27 cellular contexts compared by ENCODE assay signal in genomic region chr3:106169351-106169750, GRCh38.
"Had no signal": no experiment of that assay in that cellular context is flagged by ENCODE, and none has a peak within 500 bp of the region (broad histone marks: within the 10 kb centered on the region; RNA-seq: fewer than 3 reads in every experiment).

No MANE protein-coding gene starts in this region.

- H3K36me3 ChIP-seq: ascending aorta, breast epithelium, cardiac muscle cell, colonic mucosa, esophagus muscularis mucosa, gastrocnemius medialis, heart left ventricle had no signal

- DNase-seq: activated CD4-positive, alpha-beta T cell treated with anti-CD3 and anti-CD28 coated beads for 48 hours; activated CD4-positive, alpha-beta T cell treated with anti-CD3 and anti-CD28 coated beads, Interleukin-2, amount 50 U/mL, for 1 hour; activated CD4-positive, alpha-beta T cell treated with anti-CD3 and anti-CD28 coated beads, Interleukin-2, amount 50 U/mL, for 48 hours; activated CD8-positive, alpha-beta memory T cell treated with anti-CD3 and anti-CD28 coated beads for 24 hours; activated CD8-positive, alpha-beta T cell treated with anti-CD3 and anti-CD28 coated beads for 36 hours; activated gamma-delta T cell; activated naive CD4-positive, alpha-beta T cell; activated naive CD4-positive, alpha-beta T cell treated with anti-CD3 and anti-CD28 coated beads, Interleukin-2, amount 10 ng/mL, durations not matched to agents 7 days and 5 days; activated naive CD8-positive, alpha-beta T cell treated with anti-CD3 and anti-CD28 coated beads, Interleukin-2, amount 10 ng/mL, durations not matched to agents 7 days and 5 days; activated T-cell treated with anti-CD3 and anti-CD28 coated beads, Interleukin-2, amount 50 U/mL, for 72 hours; central memory CD4-positive, alpha-beta T cell; cerebellar nuclear complex; colonic mucosa; effector CD8-positive, alpha-beta T cell; gastrocnemius medialis; glutamatergic neuron; heart left ventricle; T-helper 2 cell had no signal

- H3K4me3 ChIP-seq: ascending aorta, breast epithelium, cardiac muscle cell, colonic mucosa, esophagus muscularis mucosa, gastrocnemius medialis, heart left ventricle had no signal

- H3K9me3 ChIP-seq: ascending aorta, breast epithelium, colonic mucosa, esophagus muscularis mucosa, gastrocnemius medialis, heart left ventricle had no signal

- FAIRE-seq: endometrium, endothelial cell of umbilical vein had no signal

- ATAC-seq: activated CD4-positive, CD25-positive, alpha-beta regulatory T cell treated with anti-CD3 and anti-CD28 coated beads, Interleukin-2, amount 50 U/mL, for 24 hours; activated CD8-positive, alpha-beta T cell treated with anti-CD3 and anti-CD28 coated beads for 36 hours; activated naive CD4-positive, alpha-beta T cell treated with anti-CD3 and anti-CD28 coated beads, Interleukin-2, amount 50 U/mL, for 72 hours; activated T-cell treated with anti-CD3 and anti-CD28 coated beads, Interleukin-2, amount 50 U/mL, for 72 hours; gastrocnemius medialis; heart left ventricle had no signal

- H3K4me1 ChIP-seq: ascending aorta, breast epithelium, colonic mucosa, esophagus muscularis mucosa, gastrocnemius medialis, heart left ventricle had no signal

- H3K27ac ChIP-seq: ascending aorta, breast epithelium, cardiac muscle cell, colonic mucosa, esophagus muscularis mucosa, foreskin keratinocyte, gastrocnemius medialis, heart left ventricle had no signal

- H3K27me3 ChIP-seq: ascending aorta, breast epithelium, cardiac muscle cell, colonic mucosa, esophagus muscularis mucosa, foreskin keratinocyte, gastrocnemius medialis, heart left ventricle had no signal
